12 cellular contexts compared by ENCODE assay signal in the genomic region with DNA sequence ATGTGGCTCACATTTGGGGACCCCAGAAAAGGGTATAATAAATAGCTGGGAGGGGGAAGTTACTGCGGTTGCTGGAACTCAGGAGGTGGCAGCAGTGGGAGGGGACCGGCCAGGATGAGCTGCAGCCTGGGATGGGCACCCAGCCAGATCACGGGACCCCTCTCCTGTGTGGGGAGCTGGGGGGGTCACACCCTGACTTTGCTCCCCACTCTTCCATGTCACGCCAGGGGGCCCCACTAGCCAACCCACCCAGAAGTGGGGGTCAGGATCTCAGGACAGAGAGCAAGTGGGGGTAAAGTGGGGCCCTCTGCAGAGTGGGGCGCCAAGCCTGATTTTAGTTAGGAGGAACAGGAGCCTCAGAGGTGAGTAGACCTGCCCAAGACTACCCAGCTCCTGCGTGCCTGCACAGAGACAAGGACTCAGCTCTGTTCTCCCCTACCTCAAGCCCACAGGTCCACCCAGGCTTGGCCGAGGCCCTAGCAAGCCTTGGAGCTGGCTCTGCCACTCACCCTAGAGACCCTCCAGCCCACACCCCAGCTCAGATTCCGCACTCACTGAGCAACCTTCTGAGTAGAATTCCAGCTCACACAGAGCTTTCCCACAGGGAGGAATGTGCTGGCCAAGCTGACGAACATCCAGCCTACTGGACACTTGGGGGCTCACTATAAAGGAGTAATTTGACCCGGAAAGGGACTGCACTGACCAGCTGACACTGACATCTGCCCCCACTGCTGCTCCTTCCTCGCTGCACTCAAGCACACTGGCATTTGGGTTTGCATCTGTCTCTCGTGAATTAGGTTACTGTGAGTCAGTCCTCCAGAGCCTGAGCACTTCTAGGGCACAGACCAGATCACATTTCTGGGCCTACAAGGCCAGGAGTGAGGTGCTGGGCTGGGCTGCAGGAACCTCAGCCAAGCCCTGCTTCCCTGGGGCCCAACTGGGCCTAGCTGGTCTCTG.
"Had no signal": no experiment of that assay in that cellular context is flagged by ENCODE, and none has a peak within 500 bp of the region (broad histone marks: within the 10 kb centered on the region; RNA-seq: fewer than 3 reads in every experiment).

No MANE protein-coding gene starts in this region.

- H3K4me1 ChIP-seq: ascending aorta, breast epithelium, lower lobe of right lung, transverse colon, vagina had no signal

- H3K27me3 ChIP-seq: ascending aorta, breast epithelium, vagina had no signal

- H3K27ac ChIP-seq: ascending aorta, breast epithelium, lower lobe of right lung, transverse colon, vagina had no signal

- H3K9me3 ChIP-seq: ascending aorta, lower lobe of right lung, transverse colon, vagina had no signal

- H3K4me3 ChIP-seq: ascending aorta, breast epithelium, lower lobe of right lung, transverse colon, vagina had no signal

- ATAC-seq: activated naive CD8-positive, alpha-beta T cell treated with anti-CD3 and anti-CD28 coated beads, Interleukin-2, amount 50 U/mL, for 24 hours; lower lobe of right lung; stimulated activated effector memory CD8-positive, alpha-beta T cell treated with anti-CD3 and anti-CD28 coated beads, Interleukin-12 subunit alpha, Interleukin-12 subunit beta, amount 100 ng/mL, for 72 hours had no signal

- H3K36me3 ChIP-seq: ascending aorta, breast epithelium, lower lobe of right lung, transverse colon, vagina had no signal

- DNase-seq: activated CD4-positive, alpha-beta T cell treated with anti-CD3 and anti-CD28 coated beads, Interleukin-2, amount 10 ng/mL, durations not matched to agents 7 days and 5 days; activated CD8-positive, alpha-beta memory T cell treated with anti-CD3 and anti-CD28 coated beads for 24 hours; activated naive CD4-positive, alpha-beta T cell treated with anti-CD3 and anti-CD28 coated beads for 36 hours; activated naive CD8-positive, alpha-beta T cell treated with anti-CD3 and anti-CD28 coated beads, Interleukin-2, amount 50 U/mL, for 24 hours; erythroblast; kidney glomerular epithelial cell; lower lobe of right lung; transverse colon had no signal
